ENCODE assay signal across 9 cellular contexts in the genomic region with DNA sequence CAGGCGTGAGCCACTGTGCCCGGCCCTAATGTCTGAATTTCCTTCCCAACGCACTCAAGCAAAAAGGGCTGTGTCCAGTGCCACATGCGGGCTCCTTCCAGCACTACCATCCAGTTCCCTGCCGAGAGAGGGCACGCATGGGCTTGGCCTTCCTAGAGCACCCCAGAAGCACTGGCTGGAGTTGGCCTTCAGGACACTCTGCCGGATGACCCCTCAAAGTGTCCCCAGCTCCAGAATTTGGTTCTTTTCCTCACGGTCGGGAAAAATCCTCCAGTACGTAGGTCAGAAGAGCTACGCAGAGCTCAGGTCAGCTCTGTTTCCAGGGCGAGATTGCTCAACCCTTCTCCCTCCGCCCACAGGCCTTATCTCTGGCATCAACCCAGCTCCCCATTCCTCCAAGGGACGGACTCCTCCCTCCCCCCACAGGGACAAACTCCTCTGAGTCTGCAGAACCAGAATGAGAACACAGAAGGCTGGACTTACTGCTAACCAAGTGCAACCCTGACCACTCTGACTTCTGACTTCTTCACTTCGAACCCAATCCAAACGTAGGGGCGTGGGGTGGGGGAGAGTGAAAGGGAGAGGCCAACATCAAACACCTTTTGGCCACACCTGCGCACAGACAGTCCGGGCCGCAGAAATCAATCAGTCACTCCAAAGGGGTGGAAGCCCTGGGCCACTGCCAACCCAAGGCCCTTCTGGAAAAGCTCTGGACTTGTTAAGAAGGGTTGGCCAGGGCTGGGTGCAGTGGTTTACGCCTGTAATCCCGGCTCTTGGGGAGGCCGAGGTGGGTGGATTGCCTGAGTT. TPM values are rescaled to one million over a fixed set of nuclear protein-coding genes. Genes with fewer than 3 reads are reported as not detected.
DNase-seq lines count a peak whose midpoint lies in the region; ATAC-seq and TF ChIP-seq lines count a peak whose summit lies in the region.
"Had no signal": no experiment of that assay in that cellular context is flagged by ENCODE, and none has a peak within 500 bp of the region (broad histone marks: within the 10 kb centered on the region; RNA-seq: fewer than 3 reads in every experiment).

No MANE protein-coding gene starts in this region.

- peaks cover 10% of the 10 kb centered on the region for H3K9me1 ChIP-seq in IMR-90 (ENCODE audit: insufficient read depth, low read length)

- H3K4me3 ChIP-seq in IMR-90 (ENCODE audit: insufficient read depth, low read depth, low read length) (peak overlapping the region; percentile 31), brain microvascular endothelial cell (ENCODE audit: low read depth, low read length) (peak overlapping the region; percentile 22), thymus (ENCODE audit: low read length) (no peak overlapping the region)
- H3K4me3 ChIP-seq: HAP-1 had no signal

- peak overlapping the region in 1 of 5 donors; percentile 9 for H3K4me3 Mint-ChIP-seq in immature natural killer cell

- peak overlapping the region; percentile 91 for H3K4ac ChIP-seq in IMR-90 (ENCODE audit: low read depth, low read length)

- H2BK15ac ChIP-seq in IMR-90 (ENCODE audit: low read depth, low read length): peak overlapping the region; percentile 71; the same call in 2 of the 3 replicates

- 44% methylated on average over 6 of the region's 23 CpGs; no CpG with 5 or more reads in 1 of the 2 experiments for WGBS in IMR-90 (ENCODE audit: extremely low coverage in 2 of 2, insufficient read length in 1 of 2), 2 experiments
- 91% methylated on average over 23 of the region's 23 CpGs for WGBS in thymus

- H3K9me3 ChIP-seq in IMR-90 (ENCODE audit: control insufficient read depth, insufficient read depth, low read length): no peaks in the 10 kb centered on the region
- H3K9me3 ChIP-seq in thymus (ENCODE audit: control insufficient read depth): no peaks in the 10 kb centered on the region
- H3K9me3 ChIP-seq: HAP-1 had no signal

- H3K56ac ChIP-seq in IMR-90 (ENCODE audit: extremely low read depth, insufficient read depth, low read length): 0 out of 2 replicates have a peak overlapping the region, but pooled peaks have one; percentile 37

- peak overlapping the region; percentile 64 for H2BK20ac ChIP-seq in IMR-90 (ENCODE audit: low read depth, low read length)

- H3K9me3 Mint-ChIP-seq in immature natural killer cell: no peaks in the 10 kb centered on the region

- peak; percentile 28 for TF ChIP-seq RAD21 in IMR-90 (IDR thresholded peaks at IDR 0.05; ENCODE audit: low read length)

- H3K27ac Mint-ChIP-seq in immature natural killer cell: no peak overlapping the region

- H3K27ac ChIP-seq in IMR-90 (ENCODE audit: insufficient read depth, low read length) (peak overlapping the region; percentile 86), brain microvascular endothelial cell (peak overlapping the region; percentile 65), thymus (ENCODE audit: low read depth) (peak overlapping the region; percentile 64)

- peak overlapping the region; percentile 69 to 84 for H4K8ac ChIP-seq in IMR-90 (ENCODE audit: low read depth in 2 of 2, low read length in 2 of 2)

- H2AFZ ChIP-seq in IMR-90 (replicated peaks; ENCODE audit: low read length, poor library complexity): peak overlapping the region; percentile 71

- dilution Hi-C loops in IMR-90 (cut with HindIII; ENCODE audit: low sequenced_read_pairs, unreplicated experiment): no loop called here

- peak overlapping the region; percentile 95 for H3K4me2 ChIP-seq in IMR-90 (ENCODE audit: low read depth, low read length)

- H3K4me1 Mint-ChIP-seq in immature natural killer cell: peaks cover 10 to 14% of the 10 kb centered on the region in 2 donors

- H3K4me1 ChIP-seq in IMR-90 (ENCODE audit: control insufficient read depth, insufficient read depth, low read length) (peaks cover 37% of the 10 kb centered on the region), thymus (ENCODE audit: control insufficient read depth, insufficient read depth, low read length) (peaks cover 11% of the 10 kb centered on the region)

- CTCF ChIA-PET in IMR-90 (lab: Yijun Ruan, JAX): no interaction called here

- peaks cover 15 to 51% of the 10 kb centered on the region in 2 experiments for H3K79me1 ChIP-seq in IMR-90 (ENCODE audit: low read depth in 1 of 2, low read length in 2 of 2)

- BruUV-seq in IMR-90 (replicated peaks; lab: Mats Ljungman, UMichigan): no TSS peak

- no peaks in the 10 kb centered on the region for H3K36me3 Mint-ChIP-seq in immature natural killer cell

- peak overlapping the region; percentile 83 for H4K91ac ChIP-seq in IMR-90 (ENCODE audit: insufficient read depth, low read depth, low read length)

- no peaks in the 10 kb centered on the region for H3K27me3 ChIP-seq in IMR-90 (ENCODE audit: control insufficient read depth, insufficient read depth, low read length)
- no peaks in the 10 kb centered on the region for H3K27me3 ChIP-seq in brain microvascular endothelial cell (replicated peaks)
- H3K27me3 ChIP-seq in thymus (ENCODE audit: control insufficient read depth, insufficient read depth): no peaks in the 10 kb centered on the region

- H4K5ac ChIP-seq in IMR-90 (ENCODE audit: low read depth, low read length): peak overlapping the region; percentile 89

- in situ Hi-C loops in IMR-90 (cut with MboI; ENCODE audit: low sequenced_read_pairs) (loop anchor here (5.0 kb wide), 1 partner anchor 64 kb away; no protein-coding TSS in a partner anchor), brain microvascular endothelial cell (cut with HindIII; ENCODE audit: low pct_ligation_motif_present, low sequenced_read_pairs) (no loop called here)

- peaks cover 11% of the 10 kb centered on the region for H4K20me1 ChIP-seq in IMR-90 (ENCODE audit: insufficient read depth, low read length)

- TF ChIP-seq CTCF in IMR-90 (conservative IDR thresholded peaks at IDR 0.05; ENCODE audit: low read depth, low read length) (no peak), brain microvascular endothelial cell (IDR thresholded peaks at IDR 0.05; ENCODE audit: low read depth, low read length, missing control alignments) (no peak)

- H2BK120ac ChIP-seq in IMR-90 (ENCODE audit: low read depth, low read length): peak overlapping the region; percentile 83

- peak; percentile 93 for DNase-seq in IMR-90
- peak; percentile 86 for DNase-seq in brain microvascular endothelial cell
- DNase-seq in kidney tubule cell (ENCODE audit: low spot score): peak; percentile 89
- DNase-seq in immature natural killer cell: no peak
- no peak for DNase-seq in NCI-H1048 (lab: John Stamatoyannopoulos, UW)
- DNase-seq in NCI-H1092 (lab: John Stamatoyannopoulos, UW): no peak

- intact Hi-C loops in IMR-90 (cut with micrococcal nuclease): no loop called here

- peak overlapping the region; percentile 93 for H2AK5ac ChIP-seq in IMR-90 (ENCODE audit: low read depth, low read length)

- POLR2A ChIA-PET in IMR-90 (lab: Charles Lee; ENCODE audit: unreplicated experiment): no interaction called here

- peak overlapping the region; percentile 82 for H3K23ac ChIP-seq in IMR-90 (ENCODE audit: low read depth, low read length)

- H3K9ac ChIP-seq in IMR-90 (ENCODE audit: low read depth, low read length): peak overlapping the region; percentile 68

- H3K14ac ChIP-seq in IMR-90 (replicated peaks; ENCODE audit: low read depth, low read length): peak overlapping the region; percentile 95

- H3K27me3 Mint-ChIP-seq in immature natural killer cell (ENCODE audit: low read depth in 3 of 3): peaks cover 2 to 10% (median 2%) of the 10 kb centered on the region in 3 donors

- peaks cover 3% of the 10 kb centered on the region; the same call in 1 of the 2 replicates for H3K36me3 ChIP-seq in IMR-90 (ENCODE audit: control insufficient read depth, insufficient read depth, low read length)
- peaks cover 3% of the 10 kb centered on the region for H3K36me3 ChIP-seq in brain microvascular endothelial cell (replicated peaks)
- no peaks in the 10 kb centered on the region for H3K36me3 ChIP-seq in thymus (ENCODE audit: control insufficient read depth, insufficient read depth)

- peak; percentile 3 for ATAC-seq in IMR-90 (ENCODE audit: low read depth)
- no peak for ATAC-seq in HG02981 (IDR thresholded peaks at IDR 0.05; ENCODE audit: unreplicated experiment)

- H2AK9ac ChIP-seq in IMR-90 (replicated peaks; ENCODE audit: low read depth, low read length, poor library complexity): peak overlapping the region; percentile 96

- peak overlapping the region; percentile 83 for H2BK5ac ChIP-seq in IMR-90 (ENCODE audit: low read depth, low read length, poor library complexity, severe bottlenecking)

- TF ChIP-seq POLR2A in IMR-90 (IDR thresholded peaks at IDR 0.05; ENCODE audit: low read depth, low read length): no peak

- peak overlapping the region; percentile 92 for H3K18ac ChIP-seq in IMR-90 (ENCODE audit: low read depth, low read length)

TF ChIP-seq in IMR-90, 13 proteins besides CTCF, POLR2A, EP300 and RAD21 (continues in another document):
- TF ChIP-seq MXI1 (IDR thresholded peaks at IDR 0.05; ENCODE audit: borderline replicate concordance, low read depth, low read length) (no peak), FOS (IDR thresholded peaks at IDR 0.05; ENCODE audit: low read depth, low read length) (no peak), CEBPB (IDR thresholded peaks at IDR 0.05; ENCODE audit: low read depth, low read length) (peak; percentile 99), CHD1 (IDR thresholded peaks at IDR 0.05; ENCODE audit: low read depth, low read length) (no peak), BHLHE40 (IDR thresholded peaks at IDR 0.05; ENCODE audit: low read depth, low read length) (no peak), MAZ (IDR thresholded peaks at IDR 0.05; ENCODE audit: borderline replicate concordance, low read depth, low read length) (peak; percentile 85)
- TF ChIP-seq, protein P1, sequence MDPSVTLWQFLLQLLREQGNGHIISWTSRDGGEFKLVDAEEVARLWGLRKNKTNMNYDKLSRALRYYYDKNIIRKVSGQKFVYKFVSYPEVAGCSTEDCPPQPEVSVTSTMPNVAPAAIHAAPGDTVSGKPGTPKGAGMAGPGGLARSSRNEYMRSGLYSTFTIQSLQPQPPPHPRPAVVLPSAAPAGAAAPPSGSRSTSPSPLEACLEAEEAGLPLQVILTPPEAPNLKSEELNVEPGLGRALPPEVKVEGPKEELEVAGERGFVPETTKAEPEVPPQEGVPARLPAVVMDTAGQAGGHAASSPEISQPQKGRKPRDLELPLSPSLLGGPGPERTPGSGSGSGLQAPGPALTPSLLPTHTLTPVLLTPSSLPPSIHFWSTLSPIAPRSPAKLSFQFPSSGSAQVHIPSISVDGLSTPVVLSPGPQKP (IDR thresholded peaks at IDR 0.05; ENCODE audit: borderline replicate concordance, low read depth, low read length): no peak

RNA-seq across cellular contexts. Expression of a gene that starts 3.6 kb away (rescaled TPM):
- 14.3 and 16.1 TPM in 2 replicates for total RNA-seq in IMR-90 (2012; rRNA removed)
- polyA plus RNA-seq in IMR-90 (2012; rRNA removed) (25.6 and 25.8 TPM in 2 replicates), thymus (30.9 TPM), immature natural killer cell (under 1 TPM in 2 of 3 donors, not detected in 1; 0.26 to 0.41 TPM)
- polyA plus RNA-seq in IMR-90 (2012; cell fraction: cytosol; rRNA removed): 15.5 and 25.9 TPM in 2 replicates
- polyA plus RNA-seq in IMR-90 (2012; cell fraction: nucleus; rRNA removed; ENCODE audit: low replicate concordance): 8.9 and 13.7 TPM in 2 replicates

RNA-seq across cellular contexts. Expression of a gene that starts 46.5 kb away (rescaled TPM):
- not detected in 2 replicates for total RNA-seq in IMR-90 (2012; rRNA removed)
- polyA plus RNA-seq in IMR-90 (2012; rRNA removed): not detected in 2 replicates
- not detected in 2 replicates for polyA plus RNA-seq in IMR-90 (2012; cell fraction: cytosol; rRNA removed)
- polyA plus RNA-seq in IMR-90 (2012; cell fraction: nucleus; rRNA removed; ENCODE audit: low replicate concordance): not detected in 2 replicates
- not detected for polyA plus RNA-seq in thymus
- polyA plus RNA-seq in immature natural killer cell: not detected

Comparison
In these comparisons a context has a peak if more than half of its experiments do, and no peak if none do; other contexts are left out.
1. DNase-seq: peak in IMR-90 (single experiment), brain microvascular endothelial cell (single experiment) and kidney tubule cell (single experiment); none in immature natural killer cell (0 of 3), NCI-H1048 (single experiment) and NCI-H1092 (single experiment).
2. RNA of a gene that starts 3.6 kb away (polyA plus RNA-seq): 30.9 TPM in thymus (single experiment) and 8.9 to 25.9 TPM in IMR-90; 0.26 to 0.41 TPM in immature natural killer cell; every median in the first group is over 4 times any median in the second.
3. Peak in every context shown above with its lines, with median percentiles within 50 percentile points of each other: H3K27ac ChIP-seq.